ENCODE assay signal across 11 cellular contexts in genomic region chr1:109186704-109187071, GRCh38. TPM values are rescaled to one million over a fixed set of nuclear protein-coding genes. Genes with fewer than 3 reads are reported as not detected.
A peak's percentile ranks its signal among the peaks of the same experiment; 100 is the strongest.
DNase-seq lines count a peak whose midpoint lies in the region; TF ChIP-seq lines count a peak whose summit lies in the region.
"Had no signal": no experiment of that assay in that cellular context is flagged by ENCODE, and none has a peak within 500 bp of the region (broad histone marks: within the 10 kb centered on the region; RNA-seq: fewer than 3 reads in every experiment).

No MANE protein-coding gene starts in this region.

- no peak overlapping the region for H3K4me3 ChIP-seq in fibroblast of villous mesenchyme (ENCODE audit: low read depth, low read length)
- H3K4me3 ChIP-seq: cardiac muscle cell, smooth muscle cell had no signal

- TF ChIP-seq CTCF in fibroblast of villous mesenchyme (IDR thresholded peaks at IDR 0.05; ENCODE audit: insufficient read depth, low read depth, low read length) = no peak

- peak overlapping the region; percentile 87 for H3K27ac ChIP-seq in temporal lobe (ENCODE audit: low read depth, low read length)
- H3K27ac ChIP-seq: cardiac muscle cell had no signal

- peak; percentile 68 to 82 for DNase-seq in NCI-H446 (lab: John Stamatoyannopoulos, UW)
- peak; percentile 45 for DNase-seq in fibroblast of villous mesenchyme (ENCODE audit: low read depth)
- peak; percentile 50 for DNase-seq in midbrain (lab: John Stamatoyannopoulos, UW)
- DNase-seq in NCI-H187 treated with DMSO at 0.1 percent for 48 hours (lab: John Stamatoyannopoulos, UW) = no peak
- DNase-seq in iPS-NIHi7 (ENCODE audit: extremely low spot score) = no peak
- DNase-seq in germinal center (ENCODE audit: low spot score) = no peak
- DNase-seq in stimulated activated CD4-positive, alpha-beta T cell treated with anti-CD3 and anti-CD28 coated beads, Interleukin-2, amount 100 ng/mL, for 24 hours = no peak
- DNase-seq: activated T-cell treated with anti-CD3 and anti-CD28 coated beads, Interleukin-2, amount 50 U/mL, for 1 hour had no signal

RNA-seq across cellular contexts. Expression of gene SARS1, which starts 27.0 kb away (rescaled TPM):
- 235 and 310 TPM in 2 replicates for total RNA-seq in fibroblast of villous mesenchyme
- total RNA-seq in temporal lobe = 109 TPM

Comparison
In these comparisons a context has a peak if more than half of its experiments do, and no peak if none do; other contexts are left out.
1. DNase-seq: peak in NCI-H446 (2 of 2), fibroblast of villous mesenchyme (single experiment) and midbrain (single experiment); none in NCI-H187 treated with DMSO at 0.1 percent for 48 hours (single experiment), iPS-NIHi7 (single experiment), germinal center (single experiment) and stimulated activated CD4-positive, alpha-beta T cell treated with anti-CD3 and anti-CD28 coated beads, Interleukin-2, amount 100 ng/mL, for 24 hours (0 of 2).